Comparison of ENCODE assay signal across 8 cellular contexts in the genomic region with DNA sequence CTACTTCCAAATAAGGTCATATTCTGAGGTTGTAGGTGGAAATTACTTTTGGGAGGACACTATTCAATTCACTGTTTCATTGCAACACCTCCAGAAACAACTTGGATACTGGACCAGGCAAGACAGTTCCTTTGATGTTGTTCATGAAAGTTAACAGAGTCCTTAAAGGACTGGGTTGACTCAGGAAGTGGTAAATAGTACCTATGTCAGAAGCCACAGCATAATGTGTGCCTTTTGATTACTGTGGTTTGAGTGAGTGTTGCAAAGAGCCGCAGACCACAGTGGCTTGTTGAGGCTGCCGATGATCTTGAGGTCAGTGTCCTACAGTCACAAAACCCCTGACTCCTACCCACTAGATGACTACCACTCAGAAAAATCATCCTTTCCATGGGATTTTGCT. TPM values are rescaled to one million over a fixed set of nuclear protein-coding genes. Genes with fewer than 3 reads are reported as not detected.
DNase-seq lines count a peak whose midpoint lies in the region; ATAC-seq and TF ChIP-seq lines count a peak whose summit lies in the region.

No MANE protein-coding gene starts in this region.

- H3F3A ChIP-seq in MM.1S (ENCODE audit: insufficient read depth, low read length): no peaks in the 10 kb centered on the region

- peaks cover 20% of the 10 kb centered on the region; the same call in 1 of the 2 replicates for H3K27me3 ChIP-seq in MM.1S (replicated peaks; ENCODE audit: insufficient read depth, low read length)

- H3K9me3 Mint-ChIP-seq in activated T-cell treated with anti-CD3 and anti-CD28 coated beads, Interleukin-2, amount 50 U/mL, for 24 hours: no peaks in the 10 kb centered on the region

- H3K4me3 ChIP-seq in MM.1S (ENCODE audit: low read length): no peak overlapping the region

- H3K9me2 ChIP-seq in MM.1S (replicated peaks; ENCODE audit: insufficient read depth, low read length): no peaks in the 10 kb centered on the region

- no peak overlapping the region for H3K4me2 ChIP-seq in MM.1S (ENCODE audit: low read depth, low read length)

- no peak overlapping the region for H3K9ac ChIP-seq in MM.1S (ENCODE audit: low read length)

- TF ChIP-seq CTCF in MM.1S (IDR thresholded peaks at IDR 0.05; ENCODE audit: low read length): no peak

- no peak overlapping the region for H2AFZ ChIP-seq in MM.1S (ENCODE audit: low read length)

- H3K4me1 Mint-ChIP-seq in activated T-cell treated with anti-CD3 and anti-CD28 coated beads, Interleukin-2, amount 50 U/mL, for 24 hours (ENCODE audit: low read depth): peaks cover 14% of the 10 kb centered on the region

- no peaks in the 10 kb centered on the region for H3K36me3 ChIP-seq in MM.1S (replicated peaks; ENCODE audit: insufficient read depth, low read length)

- no peaks in the 10 kb centered on the region for H3K36me3 Mint-ChIP-seq in activated T-cell treated with anti-CD3 and anti-CD28 coated beads, Interleukin-2, amount 50 U/mL, for 24 hours (ENCODE audit: low read depth)

- peaks cover 67% of the 10 kb centered on the region for H3K27me3 Mint-ChIP-seq in activated T-cell treated with anti-CD3 and anti-CD28 coated beads, Interleukin-2, amount 50 U/mL, for 24 hours

- ATAC-seq in GM21619 (IDR thresholded peaks at IDR 0.05; ENCODE audit: unreplicated experiment) (peak; percentile 100), left lobe of liver (no peak)

- H3K79me2 ChIP-seq in MM.1S (ENCODE audit: low read length): no peaks in the 10 kb centered on the region

- H3K27ac ChIP-seq in MM.1S (ENCODE audit: low read length): no peak overlapping the region

- H3K4me3 Mint-ChIP-seq in activated T-cell treated with anti-CD3 and anti-CD28 coated beads, Interleukin-2, amount 50 U/mL, for 24 hours: no peak overlapping the region

- H4K20me1 ChIP-seq in MM.1S (ENCODE audit: insufficient read depth, low read length): no peaks in the 10 kb centered on the region

- peak overlapping the region; percentile 76 for H3K27ac Mint-ChIP-seq in activated T-cell treated with anti-CD3 and anti-CD28 coated beads, Interleukin-2, amount 50 U/mL, for 24 hours

- H3K9me3 ChIP-seq in MM.1S (replicated peaks; ENCODE audit: insufficient read depth, low read length): no peaks in the 10 kb centered on the region

- DNase-seq in GF-D8 (lab: John Stamatoyannopoulos, UW): peak; percentile 61
- peak; percentile 89 for DNase-seq in MM.1S
- peak; percentile 49 for DNase-seq in activated T-cell treated with anti-CD3 and anti-CD28 coated beads, Interleukin-2, amount 50 U/mL, for 24 hours
- DNase-seq in stimulated activated CD8-positive, alpha-beta memory T cell treated with anti-CD3 and anti-CD28 coated beads, Interleukin-15, amount 100 ng/mL, for 48 hours (ENCODE audit: low read depth in 2 of 2): peak; percentile 42 to 50
- no peak for DNase-seq in left lobe of liver (ENCODE audit: low spot score)
- no peak for DNase-seq in NCI-H2029 (lab: John Stamatoyannopoulos, UW)
- no peak for DNase-seq in NCI-H526 treated with DMSO at 0.1 percent for 48 hours (lab: John Stamatoyannopoulos, UW)

- peaks cover 7% of the 10 kb centered on the region for H3K4me1 ChIP-seq in MM.1S (ENCODE audit: low read length)

RNA-seq across cellular contexts. Expression of a gene that starts 10.9 kb away (rescaled TPM):
- 0.60 TPM for total RNA-seq in left lobe of liver

Comparison
In these comparisons a context has a peak if more than half of its experiments do, and no peak if none do; other contexts are left out.
1. DNase-seq: peak in GF-D8 (single experiment), MM.1S (single experiment), activated T-cell treated with anti-CD3 and anti-CD28 coated beads, Interleukin-2, amount 50 U/mL, for 24 hours (single experiment) and stimulated activated CD8-positive, alpha-beta memory T cell treated with anti-CD3 and anti-CD28 coated beads, Interleukin-15, amount 100 ng/mL, for 48 hours (2 of 2); none in left lobe of liver (single experiment), NCI-H2029 (single experiment) and NCI-H526 treated with DMSO at 0.1 percent for 48 hours (single experiment).